In the genomic region with DNA sequence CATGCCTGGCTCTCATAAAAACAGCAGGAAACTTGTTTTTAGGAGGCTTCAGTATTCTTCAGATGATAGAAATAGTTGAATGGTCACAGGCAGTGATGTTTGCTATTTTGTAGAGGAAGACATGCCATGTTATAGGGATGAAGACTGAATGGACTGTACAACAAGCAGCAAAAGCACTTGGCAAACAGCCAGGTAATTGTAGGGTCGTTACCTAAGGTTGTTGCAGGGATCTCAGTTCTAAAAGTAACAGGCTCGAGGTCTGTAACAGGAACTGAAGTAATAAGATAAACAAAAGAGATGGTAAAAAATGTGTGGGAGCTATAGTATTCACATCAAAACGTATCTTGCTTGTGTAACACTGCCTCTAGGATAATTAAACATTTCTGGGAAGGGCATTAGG, we compare ENCODE assay signal across 14 cellular contexts.
"Had no signal": no experiment of that assay in that cellular context is flagged by ENCODE, and none has a peak within 500 bp of the region (broad histone marks: within the 10 kb centered on the region; RNA-seq: fewer than 3 reads in every experiment).

No MANE protein-coding gene starts in this region.

- H3K9me3 ChIP-seq: mucosa of descending colon, neutrophil had no signal

- H3K27me3 ChIP-seq: neutrophil had no signal

- H3K4me3 ChIP-seq: mucosa of descending colon, smooth muscle cell had no signal

- H3K27ac ChIP-seq: neutrophil had no signal

- H3K36me3 ChIP-seq: neutrophil had no signal

- H3K4me2 ChIP-seq: smooth muscle cell had no signal

- DNase-seq: activated CD4-positive, alpha-beta T cell treated with anti-CD3 and anti-CD28 coated beads, Interleukin-2, amount 50 U/mL, for 1 hour; activated naive CD4-positive, alpha-beta T cell treated with anti-CD3 and anti-CD28 coated beads for 36 hours; activated T-cell treated with anti-CD3 and anti-CD28 coated beads for 4 hours; endodermal cell; glutamatergic neuron; immature natural killer cell; left colon; mucosa of descending colon; naive thymus-derived CD8-positive, alpha-beta T cell; right cardiac atrium had no signal

- ATAC-seq: activated T-helper 17 cell treated with anti-CD3 and anti-CD28 coated beads, Interleukin-2, amount 50 U/mL, for 72 hours; esophagus mucosa; left colon; mucosa of descending colon; naive thymus-derived CD8-positive, alpha-beta T cell; right cardiac atrium had no signal
